In genomic region chr7:47794016-47794415, GRCh38 we compare ENCODE assay signal across 28 cellular contexts.
"Had no signal": no experiment of that assay in that cellular context is flagged by ENCODE, and none has a peak within 500 bp of the region (broad histone marks: within the 10 kb centered on the region; RNA-seq: fewer than 3 reads in every experiment).

No MANE protein-coding gene starts in this region.

- H3K27ac ChIP-seq: ascending aorta, cardiac muscle cell, WERI-Rb-1 had no signal

- H3K4me3 ChIP-seq: ascending aorta, cardiac muscle cell, MG63 had no signal

- ATAC-seq: activated CD8-positive, alpha-beta T cell treated with anti-CD3 and anti-CD28 coated beads for 36 hours; PC-3 had no signal

- DNase-seq: activated CD4-positive, alpha-beta T cell treated with anti-CD3 and anti-CD28 coated beads for 1 hour; activated CD4-positive, alpha-beta T cell treated with anti-CD3 and anti-CD28 coated beads for 48 hours; activated CD4-positive, CD25-positive, alpha-beta regulatory T cell; activated CD8-positive, alpha-beta T cell treated with anti-CD3 and anti-CD28 coated beads for 36 hours; activated gamma-delta T cell; activated naive CD4-positive, alpha-beta T cell treated with Interleukin-2 at 50 U/mL for 16 hours; activated naive CD8-positive, alpha-beta T cell treated with anti-CD3 and anti-CD28 coated beads, Interleukin-2, amount 10 ng/mL, durations not matched to agents 7 days and 5 days; activated T-cell treated with anti-CD3 and anti-CD28 coated beads, Interleukin-2, amount 50 U/mL, for 24 hours; amygdala; Kasumi-1; KBM-7; MG63; NCI-H1092; NCI-H1436 treated with DMSO at 0.1 percent for 48 hours; NCI-H1694 treated with DMSO at 0.1 percent for 48 hours; NCI-H2029; NCI-H510A; NCI-H526; NCI-H748 treated with DMSO at 0.1 percent for 48 hours; PC-3; Right ventricle myocardium superior; SW 1271; T-helper 1 cell; T-helper 2 cell; T-helper 9 cell; WERI-Rb-1 had no signal

- H3K27me3 ChIP-seq: ascending aorta, cardiac muscle cell, MG63 had no signal

- H3K9me3 ChIP-seq: ascending aorta, MG63 had no signal

- H3K36me3 ChIP-seq: ascending aorta, cardiac muscle cell, MG63, WERI-Rb-1 had no signal
